1 cellular context compared by ENCODE assay signal in the genomic region with DNA sequence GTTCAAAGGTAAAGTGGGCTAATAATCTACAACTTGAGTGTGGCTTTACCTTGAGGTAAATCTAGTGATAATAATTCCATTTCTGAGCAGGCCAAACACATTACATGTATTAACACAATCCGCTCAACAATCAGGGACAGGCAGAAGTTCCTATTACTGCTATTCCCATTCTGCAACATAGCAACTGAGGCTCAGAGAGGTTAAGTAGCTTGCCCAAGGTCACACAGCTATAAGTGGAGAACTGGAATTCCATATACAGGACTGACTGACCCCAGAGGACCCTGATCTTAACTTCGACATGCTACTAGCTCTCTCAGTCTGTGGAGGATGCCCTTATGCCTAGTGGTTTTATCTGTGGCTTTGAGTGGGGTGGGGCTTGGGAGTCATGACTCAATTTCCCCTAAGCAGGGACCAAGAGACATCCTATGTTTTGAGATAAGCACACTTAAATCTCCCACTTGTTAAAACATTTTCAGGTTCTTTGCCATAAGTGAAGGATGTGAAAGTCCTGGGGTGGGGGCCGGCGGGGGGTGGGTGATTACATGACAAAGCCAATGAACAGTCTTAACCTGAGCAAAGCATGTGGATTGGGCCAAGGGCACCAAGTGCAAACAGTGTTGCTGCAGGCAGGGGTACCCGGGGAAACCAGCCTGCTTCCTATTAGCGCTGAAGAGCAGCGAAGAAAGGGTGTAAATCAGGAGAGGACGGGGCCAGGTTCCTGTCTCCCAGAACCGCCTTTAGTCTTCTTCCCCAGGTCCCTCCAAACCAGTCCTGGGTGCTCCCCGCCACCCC.
A peak's percentile ranks its signal among the peaks of the same experiment; 100 is the strongest.
TF ChIP-seq lines count a peak whose summit lies in the region.

No MANE protein-coding gene starts in this region.

TF ChIP-seq in K562, 482 proteins besides CTCF, POLR2A, EP300 and RAD21 (continued from another document):
- TF ChIP-seq POLR2AphosphoS5 (IDR thresholded peaks at IDR 0.05; ENCODE audit: control insufficient read depth, insufficient read depth, low read depth, low read length) (no peak), BHLHE40 (IDR thresholded peaks at IDR 0.05; ENCODE audit: low read length) (no peak), RBM25 (IDR thresholded peaks at IDR 0.05; ENCODE audit: low read depth, low read length, severe bottlenecking) (peak; percentile 95)
